In the genomic region with DNA sequence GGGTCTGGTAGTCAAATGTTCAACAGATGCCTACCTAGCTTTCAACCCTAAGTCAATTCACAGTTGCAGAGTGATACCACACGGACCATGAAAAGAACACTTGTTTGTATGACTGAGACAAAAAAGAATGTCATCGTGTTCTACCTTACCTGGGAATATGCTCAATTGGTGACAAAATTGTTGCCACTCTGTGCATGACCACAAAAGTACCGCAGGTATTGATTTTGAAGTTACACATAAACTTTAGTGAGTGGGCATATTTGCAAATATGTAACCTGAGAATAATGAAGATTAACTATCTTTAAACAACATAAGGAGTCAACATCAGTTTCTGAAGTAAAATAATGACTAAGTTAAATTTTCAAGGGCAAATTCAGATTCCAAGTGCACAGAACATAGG, we compare ENCODE assay signal across 30 cellular contexts.
"Had no signal": no experiment of that assay in that cellular context is flagged by ENCODE, and none has a peak within 500 bp of the region (broad histone marks: within the 10 kb centered on the region; RNA-seq: fewer than 3 reads in every experiment).

No MANE protein-coding gene starts in this region.

- H3K79me2 ChIP-seq: hepatocyte had no signal

- H3K4me2 ChIP-seq: hepatocyte had no signal

- H3K9me3 ChIP-seq: colonic mucosa, gastrocnemius medialis had no signal

- H3K4me1 ChIP-seq: colonic mucosa, esophagus squamous epithelium, gastrocnemius medialis, left lung, lower lobe of right lung had no signal

- H3K4me3 Mint-ChIP-seq: dendritic cell treated with granulocyte-macrophage colony-stimulating factor and Interleukin-4, amounts not matched to agents 40 ng/mL and 50 ng/mL, for 4 days; effector memory CD8-positive, alpha-beta T cell; endodermal cell; immature natural killer cell; mesothelial cell of epicardium; naive B cell had no signal

- H3K4me1 Mint-ChIP-seq: immature natural killer cell, naive B cell had no signal

- H3K36me3 ChIP-seq: colonic mucosa, esophagus squamous epithelium, gastrocnemius medialis, left lung, lower lobe of right lung had no signal

- FAIRE-seq: endometrium, kidney had no signal

- H3K27ac Mint-ChIP-seq: dendritic cell treated with granulocyte-macrophage colony-stimulating factor and Interleukin-4, amounts not matched to agents 40 ng/mL and 50 ng/mL, for 4 days; effector memory CD8-positive, alpha-beta T cell; endodermal cell; immature natural killer cell; mesothelial cell of epicardium had no signal

- H3K27me3 ChIP-seq: colonic mucosa, esophagus squamous epithelium, gastrocnemius medialis, hepatocyte, left lung had no signal

- DNase-seq: colonic mucosa; cortex of kidney; effector CD8-positive, alpha-beta T cell; effector memory CD8-positive, alpha-beta T cell; endodermal cell; erythroblast; esophagus squamous epithelium; foreskin fibroblast; foreskin melanocyte; gastrocnemius medialis; glutamatergic neuron; head of caudate nucleus; hypothalamus; immature natural killer cell; islet precursor cell; kidney; kidney glomerular epithelial cell; left cardiac atrium; left lung; left ventricle myocardium superior; lower lobe of right lung; mesenchymal stem cell; mucosa of descending colon; naive B cell had no signal

- H3K4me3 ChIP-seq: colonic mucosa, esophagus squamous epithelium, gastrocnemius medialis, hepatocyte, left lung, lower lobe of right lung, mucosa of descending colon had no signal

- H3K27ac ChIP-seq: colonic mucosa, epithelial cell of prostate, esophagus squamous epithelium, gastrocnemius medialis, hepatocyte, left lung, lower lobe of right lung had no signal

- ATAC-seq: effector memory CD8-positive, alpha-beta T cell; esophagus mucosa; gastrocnemius medialis; left cardiac atrium; left lung; left ventricle myocardium superior; lower lobe of right lung; mucosa of descending colon had no signal

- H2AFZ ChIP-seq: hepatocyte had no signal

- H3K27me3 Mint-ChIP-seq: dendritic cell treated with granulocyte-macrophage colony-stimulating factor and Interleukin-4, amounts not matched to agents 40 ng/mL and 50 ng/mL, for 4 days; effector memory CD8-positive, alpha-beta T cell; naive B cell had no signal
